Comparison of ENCODE assay signal across 15 cellular contexts in the genomic region with DNA sequence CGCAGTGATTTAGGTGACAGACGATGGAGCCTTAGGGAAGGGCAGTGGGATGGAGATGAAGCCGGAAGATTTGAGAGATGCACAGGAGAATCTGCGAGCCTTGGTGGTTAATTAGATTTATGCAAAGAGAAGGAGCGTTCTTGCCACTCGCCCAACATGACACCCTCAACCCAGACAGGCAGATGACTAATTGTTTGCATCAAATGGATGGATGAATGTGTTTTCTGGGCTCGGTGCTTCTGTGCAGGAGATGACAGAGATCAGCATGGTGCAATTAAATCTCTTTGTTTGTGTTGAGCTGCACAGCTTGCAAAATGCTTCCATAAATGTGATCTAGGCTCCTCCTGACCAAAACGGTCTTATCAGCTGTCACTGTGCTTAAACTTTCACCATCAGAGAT.
"Had no signal": no experiment of that assay in that cellular context is flagged by ENCODE, and none has a peak within 500 bp of the region (broad histone marks: within the 10 kb centered on the region; RNA-seq: fewer than 3 reads in every experiment).

No MANE protein-coding gene starts in this region.

- ATAC-seq: left ventricle myocardium superior had no signal

- H3K4me3 ChIP-seq: ascending aorta, breast epithelium, esophagus squamous epithelium, tibial artery had no signal

- H3K27ac ChIP-seq: ascending aorta, breast epithelium, esophagus squamous epithelium, tibial artery had no signal

- H3K36me3 ChIP-seq: breast epithelium had no signal

- DNase-seq: activated CD4-positive, alpha-beta T cell treated with anti-CD3 and anti-CD28 coated beads, Interleukin-2, amount 50 U/mL, for 1 hour; activated CD4-positive, CD25-positive, alpha-beta regulatory T cell treated with anti-CD3 and anti-CD28 coated beads, Interleukin-2, amount 50 U/mL, for 72 hours; activated CD8-positive, alpha-beta memory T cell treated with anti-CD3 and anti-CD28 coated beads, Interleukin-2, amount 50 U/mL, for 4 hours; activated effector memory CD4-positive, alpha-beta T cell treated with Interleukin-2 at 50 U/mL for 16 hours; activated naive CD4-positive, alpha-beta T cell treated with anti-CD3 and anti-CD28 coated beads, Interleukin-2, amount 50 U/mL, for 16 hours; activated T-cell treated with anti-CD3 and anti-CD28 coated beads, Interleukin-2, amount 50 U/mL, for 48 hours; effector CD8-positive, alpha-beta T cell; esophagus squamous epithelium; left ventricle myocardium superior; stimulated activated naive CD4-positive, alpha-beta T cell treated with Interleukin-2 at 50 U/mL for 16 hours; substantia nigra; T1000; tibial artery had no signal

- H3K27me3 ChIP-seq: ascending aorta, breast epithelium, tibial artery had no signal

- H3K4me1 ChIP-seq: ascending aorta, breast epithelium, esophagus squamous epithelium had no signal

- H3K9me3 ChIP-seq: ascending aorta, breast epithelium, esophagus squamous epithelium, tibial artery had no signal
